ENCODE assay signal across 1 cellular context in genomic region chr13:32443111-32443510, GRCh38.
TF ChIP-seq lines count a peak whose summit lies in the region.

No MANE protein-coding gene starts in this region.

TF ChIP-seq in HCT116, 20 proteins besides CTCF, POLR2A, EP300 and RAD21 (continued from another document):
- TF ChIP-seq REST (IDR thresholded peaks at IDR 0.05; ENCODE audit: low read depth) (no peak), CBX3 (IDR thresholded peaks at IDR 0.05; ENCODE audit: low read depth) (no peak), EZH2phosphoT487 (IDR thresholded peaks at IDR 0.05; ENCODE audit: borderline replicate concordance) (no peak), SIN3A (IDR thresholded peaks at IDR 0.05; ENCODE audit: low read depth) (no peak), ELF1 (IDR thresholded peaks at IDR 0.05; ENCODE audit: borderline replicate concordance, low read depth) (no peak), ATF3 (IDR thresholded peaks at IDR 0.05) (no peak), YY1 (IDR thresholded peaks at IDR 0.05; ENCODE audit: extremely low read depth, insufficient replicate concordance, low read depth, low read length) (no peak)
